2 cellular contexts compared by ENCODE assay signal in genomic region chr20:22106308-22106938, GRCh38.
TF ChIP-seq lines count a peak whose summit lies in the region.

No MANE protein-coding gene starts in this region.

TF ChIP-seq in SK-N-SH, 30 proteins besides CTCF, POLR2A, EP300 and RAD21 (continued from another document):
- no peak for TF ChIP-seq REST (IDR thresholded peaks at IDR 0.05; ENCODE audit: low read depth, low read length)
- TF ChIP-seq PBX3 (IDR thresholded peaks at IDR 0.05): no peak
- no peak for TF ChIP-seq USF2 (IDR thresholded peaks at IDR 0.05; ENCODE audit: borderline replicate concordance, low read depth, low read length)
- no peak for TF ChIP-seq TAF1 (IDR thresholded peaks at IDR 0.05; ENCODE audit: borderline replicate concordance, low read depth, low read length)
- no peak for TF ChIP-seq FOXJ3 (CRISPR knock-in tag; IDR thresholded peaks at IDR 0.05)
- no peak for TF ChIP-seq TCF12 (IDR thresholded peaks at IDR 0.05)
- no peak for TF ChIP-seq POLR2AphosphoS5 (IDR thresholded peaks at IDR 0.05; ENCODE audit: low read depth, low read length)
- TF ChIP-seq FOSL2 (IDR thresholded peaks at IDR 0.05; ENCODE audit: borderline replicate concordance, low read depth): no peak
- TF ChIP-seq GATA2 (CRISPR knock-in tag; IDR thresholded peaks at IDR 0.05): no peak
- TF ChIP-seq ELF1 (IDR thresholded peaks at IDR 0.05): no peak
- no peak for TF ChIP-seq CHD2 (IDR thresholded peaks at IDR 0.05; ENCODE audit: low read length, partially characterized antibody)

TF ChIP-seq in SK-N-SH treated with all-trans-retinoic acid at 6 μM for 48 hours, 23 proteins besides CTCF, POLR2A, EP300 and RAD21 (continued from another document):
- TF ChIP-seq TSHZ2 (CRISPR knock-in tag; IDR thresholded peaks at IDR 0.05) (no peak), SNAI2 (CRISPR knock-in tag; IDR thresholded peaks at IDR 0.05) (no peak), BACH2 (CRISPR knock-in tag; IDR thresholded peaks at IDR 0.05; ENCODE audit: borderline replicate concordance) (no peak), PATZ1 (CRISPR knock-in tag; IDR thresholded peaks at IDR 0.05; ENCODE audit: borderline replicate concordance) (no peak), POU6F1 (CRISPR knock-in tag; IDR thresholded peaks at IDR 0.05; ENCODE audit: borderline replicate concordance, low read depth) (no peak), CSDC2 (CRISPR knock-in tag; IDR thresholded peaks at IDR 0.05) (no peak), ZC3H10 (CRISPR knock-in tag; IDR thresholded peaks at IDR 0.05) (no peak), ZNF8 (CRISPR knock-in tag; IDR thresholded peaks at IDR 0.05) (no peak), ZNF565 (CRISPR knock-in tag; conservative IDR thresholded peaks at IDR 0.05; ENCODE audit: low read depth) (no peak), TCF4 (CRISPR knock-in tag; IDR thresholded peaks at IDR 0.05; ENCODE audit: borderline replicate concordance) (no peak), CREB5 (CRISPR knock-in tag; IDR thresholded peaks at IDR 0.05; ENCODE audit: low read depth) (no peak)
